ENCODE assay signal across 2 cellular contexts in the genomic region with DNA sequence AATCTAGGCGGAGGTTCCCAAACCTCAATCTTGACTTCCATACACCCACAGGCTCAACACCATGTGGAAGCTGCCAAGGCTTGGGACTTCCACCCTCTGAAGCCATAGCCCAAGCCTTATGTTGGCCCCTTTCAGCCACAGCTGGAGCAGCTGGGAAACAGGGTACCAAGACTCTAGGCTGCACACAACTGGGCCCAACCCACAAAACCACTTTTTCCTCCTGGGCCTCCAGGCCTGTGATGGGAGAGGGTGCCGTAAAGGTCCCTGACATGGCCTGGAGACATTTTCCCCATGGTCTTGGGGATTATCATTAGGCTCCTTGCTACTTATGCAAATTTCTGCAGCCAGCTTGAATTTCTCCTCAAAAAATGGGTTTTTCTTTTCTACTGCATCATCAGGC.
DNase-seq lines count a peak whose midpoint lies in the region; ATAC-seq, FAIRE-seq and TF ChIP-seq lines count a peak whose summit lies in the region.
"Not testable (repeated sequence)": the region's sequence is repeated elsewhere in the genome, so short reads cannot be mapped to it uniquely, and the experiment has no call there.

No MANE protein-coding gene starts in this region.

- not testable (repeated sequence) for ATAC-seq in A549

- not testable (repeated sequence) for H3K4me2 ChIP-seq in A549

- not testable (repeated sequence) for H3K4me1 ChIP-seq in A549; HEK293 (ENCODE audit: control insufficient read depth, insufficient read depth, low read length)

- not testable (repeated sequence) for DNase-seq in A549 (ENCODE audit: low read depth in 1 of 2, low spot score in 1 of 2)

- POLR2A ChIA-PET in A549 (lab: Yijun Ruan, JAX); HEK293 (lab: Yijun Ruan, JAX): not testable (repeated sequence)

- TF ChIP-seq POLR2A in A549 (IDR thresholded peaks at IDR 0.05; ENCODE audit: low read length), result not testable (repeated sequence)

- not testable (repeated sequence) for FAIRE-seq in A549 (lab: Jason Lieb, UNC)

- CTCF ChIA-PET in A549 (lab: Yijun Ruan, JAX); HEK293 (lab: Yijun Ruan, JAX): not testable (repeated sequence)

- not testable (repeated sequence) for H3K36me3 ChIP-seq in HEK293 (ENCODE audit: control insufficient read depth in 2 of 2, insufficient read depth in 1 of 2, low read length in 2 of 2)

- not testable (repeated sequence) for H3K9me3 ChIP-seq in A549; HEK293 (ENCODE audit: control insufficient read depth, insufficient read depth, low read depth, low read length)

- not testable (repeated sequence) for H3K4me3 ChIP-seq in A549; HEK293 (ENCODE audit: low read depth, low read length)

- not testable (repeated sequence) for H3K27ac ChIP-seq in A549; HEK293 (ENCODE audit: extremely low read depth, low read depth, low read length)

- not testable (repeated sequence) for TF ChIP-seq CTCF in A549 (IDR thresholded peaks at IDR 0.05); HEK293 (tag by site-specific recombination; IDR thresholded peaks at IDR 0.05)

- TF ChIP-seq EP300 in A549 (IDR thresholded peaks at IDR 0.05), result not testable (repeated sequence)

- TF ChIP-seq RAD21 in A549 (conservative IDR thresholded peaks at IDR 0.05 in 1 of 2, IDR thresholded peaks at IDR 0.05 in 1 of 2), result not testable (repeated sequence)

- 62% methylated on average over 2 of the region's 2 CpGs for WGBS in A549 (ENCODE audit: missing lambda C conversion rate)

TF ChIP-seq in A549, 52 proteins besides CTCF, POLR2A, EP300 and RAD21:
- peak; percentile 20 for TF ChIP-seq ZFP36 (IDR thresholded peaks at IDR 0.05; ENCODE audit: borderline replicate concordance, partially characterized antibody)

TF ChIP-seq in HEK293, 187 proteins besides CTCF, POLR2A, EP300 and RAD21:
- peak; percentile 91 for TF ChIP-seq ZNF585B (tag by site-specific recombination; IDR thresholded peaks at IDR 0.05)
